Comparison of ENCODE assay signal across 22 cellular contexts in genomic region chr5:178357678-178358077, GRCh38.
DNase-seq lines count a peak whose midpoint lies in the region; ATAC-seq, FAIRE-seq and TF ChIP-seq lines count a peak whose summit lies in the region.
"Had no signal": no experiment of that assay in that cellular context is flagged by ENCODE, and none has a peak within 500 bp of the region (broad histone marks: within the 10 kb centered on the region; RNA-seq: fewer than 3 reads in every experiment).

No MANE protein-coding gene starts in this region.

- no peak overlapping the region for H2AK5ac ChIP-seq in neuronal stem cell (ENCODE audit: low read depth, low read length)

- no peak overlapping the region for H2BK12ac ChIP-seq in neuronal stem cell (ENCODE audit: low read length)

- no TSS peak for BruUV-seq in HepG2 (replicated peaks; lab: Mats Ljungman, UMichigan)

- in situ Hi-C loops in HepG2 (cut with HindIII; ENCODE audit: extremely low pct_ligation_motif_present, low pct_unique_long_range_greater_than_20kb): no loop called here

- DNase-seq in HepG2 (ENCODE audit: low spot score) (no peak), right lobe of liver (no peak), frontal cortex (ENCODE audit: low spot score in 2 of 2) (no peak), neuronal stem cell (ENCODE audit: low spot score) (no peak), GF-D8 (lab: John Stamatoyannopoulos, UW) (no peak), T-helper 1 cell (no peak), head of caudate nucleus (no peak), NCI-H82 (lab: John Stamatoyannopoulos, UW) (no peak)
- DNase-seq: CD8-positive, alpha-beta T cell; DMS79 treated with DMSO at 0.1 percent for 48 hours; Karpas-422; NCI-H1105; NCI-H1694; NCI-H2107; NCI-H345; NCI-H526; NK-92 treated with Interleukin-12 subunit alpha and Interleukin-12 subunit beta, amount 100 ng/mL, for 24 hours; SHP77 had no signal

- no peak overlapping the region for H2AFZ ChIP-seq in HepG2 (ENCODE audit: low read length)
- H2AFZ ChIP-seq in neuronal stem cell (ENCODE audit: low read length): no peak overlapping the region

- H2BK120ac ChIP-seq in neuronal stem cell (ENCODE audit: low read depth, low read length): no peak overlapping the region

- H4K20me1 ChIP-seq in HepG2 (ENCODE audit: insufficient read depth, low read length): no peaks in the 10 kb centered on the region; the same call in 1 of the 2 replicates

- WGBS in HepG2 (ENCODE audit: low lambda C conversion rate): 53% methylated on average over 5 of the region's 5 CpGs
- WGBS in right lobe of liver (ENCODE audit: insufficient coverage, low coverage, low lambda C conversion rate, missing lambda C conversion rate): 62% methylated on average over 5 of the region's 5 CpGs
- no CpG with 5 or more reads among the region's 5 CpGs for WGBS in neuronal stem cell (ENCODE audit: extremely low coverage in 2 of 2, insufficient read length in 2 of 2, insufficient replicate concordance in 1 of 2), 2 donors

- H3K9me3 ChIP-seq in HepG2 (ENCODE audit: low read length) (no peaks in the 10 kb centered on the region), right lobe of liver (no peaks in the 10 kb centered on the region), neuronal stem cell (replicated peaks in 1 of 2; ENCODE audit: control insufficient read depth in 2 of 2, insufficient read depth in 1 of 2, low read depth in 1 of 2, low read length in 2 of 2) (no peaks in the 10 kb centered on the region)
- H3K9me3 ChIP-seq: MG63, SK-N-SH had no signal

- peaks cover 2% of the 10 kb centered on the region for H3K79me1 ChIP-seq in neuronal stem cell (ENCODE audit: low read depth, low read length)

- no peak overlapping the region for H4K8ac ChIP-seq in neuronal stem cell (ENCODE audit: low read depth, low read length)

- TF ChIP-seq EP300 in HepG2 (IDR thresholded peaks at IDR 0.05; ENCODE audit: low read depth in 2 of 2, low read length in 2 of 2): no peak
- no peak for TF ChIP-seq EP300 in HepG2 (CRISPR knock-in tag; IDR thresholded peaks at IDR 0.05; ENCODE audit: borderline replicate concordance)

- H3K4ac ChIP-seq in neuronal stem cell (ENCODE audit: low read length): no peak overlapping the region

- no peak overlapping the region for H3K4me2 ChIP-seq in HepG2 (ENCODE audit: low read depth, low read length)
- H3K4me2 ChIP-seq in neuronal stem cell (ENCODE audit: insufficient read depth, low read length, poor library complexity, severe bottlenecking): no peak overlapping the region
- H3K4me2 ChIP-seq: SK-N-SH had no signal

- CTCF ChIA-PET in HepG2 (lab: Yijun Ruan, JAX; ENCODE audit: low intra/inter-chr PET ratio, low total read pairs): no interaction called here

- no peaks in the 10 kb centered on the region for H3K36me3 ChIP-seq in HepG2 (replicated peaks in 1 of 2; ENCODE audit: control insufficient read depth in 1 of 2, insufficient read depth in 2 of 2, low read length in 2 of 2)
- H3K36me3 ChIP-seq in right lobe of liver: no peaks in the 10 kb centered on the region
- H3K36me3 ChIP-seq in neuronal stem cell (replicated peaks in 1 of 2; ENCODE audit: control insufficient read depth in 2 of 2, insufficient read depth in 2 of 2, low read length in 2 of 2): no peaks in the 10 kb centered on the region

- no peak overlapping the region for H3K18ac ChIP-seq in neuronal stem cell (ENCODE audit: low read length)

- H3K4me1 ChIP-seq in HepG2 (ENCODE audit: insufficient read depth, low read length) (no peaks in the 10 kb centered on the region), right lobe of liver (peaks cover 0 to 12% (median 1%) of the 10 kb centered on the region in 4 donors), neuronal stem cell (ENCODE audit: control insufficient read depth in 2 of 2, insufficient read depth in 1 of 2, low read depth in 1 of 2, low read length in 2 of 2) (peaks cover 24 to 45% of the 10 kb centered on the region in 2 donors)

- no peak for TF ChIP-seq CTCF in HepG2 (CRISPR knock-in tag; IDR thresholded peaks at IDR 0.05)
- TF ChIP-seq CTCF in right lobe of liver (IDR thresholded peaks at IDR 0.05): no peak

- H3K4me3 ChIP-seq in HepG2 (replicated peaks in 1 of 3; ENCODE audit: insufficient read depth in 1 of 3, low read depth in 2 of 3, low read length in 3 of 3): no peak overlapping the region
- H3K4me3 ChIP-seq in right lobe of liver: no peak overlapping the region
- H3K4me3 ChIP-seq in neuronal stem cell (ENCODE audit: low read length in 2 of 2): no peak overlapping the region
- H3K4me3 ChIP-seq: MG63 had no signal

- no peak for TF ChIP-seq RAD21 in HepG2 (CRISPR knock-in tag; IDR thresholded peaks at IDR 0.05)

- no peak overlapping the region for H3K27ac ChIP-seq in HepG2 (ENCODE audit: extremely low read length, insufficient read depth, low read length)
- no peak overlapping the region for H3K27ac ChIP-seq in right lobe of liver
- peak overlapping the region; percentile 61 for H3K27ac ChIP-seq in neuronal stem cell (replicated peaks; ENCODE audit: low read length)
- H3K27ac ChIP-seq: 22Rv1 had no signal

- H3K23ac ChIP-seq in neuronal stem cell (ENCODE audit: low read depth, low read length, poor library complexity): no peak overlapping the region

- no peak overlapping the region for H4K91ac ChIP-seq in neuronal stem cell (ENCODE audit: low read depth, low read length, poor library complexity)

- POLR2A ChIA-PET in HepG2 (lab: Yijun Ruan, JAX): no interaction called here

- intact Hi-C loops in HepG2 (cut with micrococcal nuclease; ENCODE audit: unreplicated experiment) (no loop called here), right lobe of liver (cut with DNase I) (no loop called here), head of caudate nucleus (cut with DNase I) (no loop called here)

- no peak overlapping the region for H2BK15ac ChIP-seq in neuronal stem cell (ENCODE audit: low read length)

- H3K27me3 ChIP-seq in HepG2 (ENCODE audit: control insufficient read depth in 1 of 2, insufficient read depth in 2 of 2, low read length in 2 of 2): peaks cover 4 to 36% of the 10 kb centered on the region in 2 experiments; a peak in 3 of 5 replicates
- no peaks in the 10 kb centered on the region for H3K27me3 ChIP-seq in right lobe of liver
- peaks cover 0 to 3% (median 0%) of the 10 kb centered on the region in 3 experiments for H3K27me3 ChIP-seq in neuronal stem cell (ENCODE audit: control insufficient read depth in 3 of 3, insufficient read depth in 3 of 3, low read depth in 1 of 3, low read length in 3 of 3)
- H3K27me3 ChIP-seq: MG63 had no signal

- H3K9ac ChIP-seq in HepG2 (ENCODE audit: insufficient read depth, low read depth, low read length): no peak overlapping the region
- no peak overlapping the region for H3K9ac ChIP-seq in neuronal stem cell (ENCODE audit: low read depth, low read length, poor library complexity)
- H3K9ac ChIP-seq: SK-N-SH had no signal

- TF ChIP-seq POLR2A in HepG2 (IDR thresholded peaks at IDR 0.05; ENCODE audit: insufficient read depth in 1 of 2, low read depth in 2 of 2, low read length in 2 of 2): no peak
- no peak for TF ChIP-seq POLR2A in right lobe of liver (IDR thresholded peaks at IDR 0.05)

- no peak overlapping the region for H2BK5ac ChIP-seq in neuronal stem cell (ENCODE audit: low read length)

- H3K79me2 ChIP-seq in HepG2 (ENCODE audit: insufficient read depth, low read length): no peaks in the 10 kb centered on the region

- FAIRE-seq in HepG2 (lab: Jason Lieb, UNC) (peak; percentile 12), frontal cortex (lab: Jason Lieb, UNC) (peak; percentile 73)
- FAIRE-seq: G401.6 had no signal

- H3K14ac ChIP-seq in neuronal stem cell (ENCODE audit: low read length): no peak overlapping the region

- no peak for ATAC-seq in HepG2
- ATAC-seq in right lobe of liver: no peak
- ATAC-seq: CD8-positive, alpha-beta T cell had no signal

TF ChIP-seq in HepG2, 621 proteins besides CTCF, POLR2A, EP300 and RAD21 (continues in another document):
- TF ChIP-seq AFF4 (CRISPR knock-in tag; IDR thresholded peaks at IDR 0.05) (no peak), ZNF775 (CRISPR knock-in tag; IDR thresholded peaks at IDR 0.05; ENCODE audit: borderline replicate concordance) (no peak), MAFK (conservative IDR thresholded peaks at IDR 0.05 in 1 of 2, IDR thresholded peaks at IDR 0.05 in 1 of 2; ENCODE audit: low read length in 2 of 2) (no peak), ZNF724P (CRISPR knock-in tag; IDR thresholded peaks at IDR 0.05; ENCODE audit: borderline replicate concordance) (no peak), ZNF616 (CRISPR knock-in tag; IDR thresholded peaks at IDR 0.05; ENCODE audit: low read depth) (no peak), CHCHD3 (CRISPR knock-in tag; IDR thresholded peaks at IDR 0.05) (no peak), HOXA5 (CRISPR knock-in tag; IDR thresholded peaks at IDR 0.05) (no peak)
